ENCODE assay signal across 9 cellular contexts in genomic region chr1:73593379-73593778, GRCh38.
DNase-seq lines count a peak whose midpoint lies in the region; ATAC-seq and TF ChIP-seq lines count a peak whose summit lies in the region.
"Had no signal": no experiment of that assay in that cellular context is flagged by ENCODE, and none has a peak within 500 bp of the region (broad histone marks: within the 10 kb centered on the region; RNA-seq: fewer than 3 reads in every experiment).

No MANE protein-coding gene starts in this region.

- peak overlapping the region; percentile 3; the same call in 1 of the 2 replicates for H3K9ac ChIP-seq in ES-I3 (ENCODE audit: low read depth, low read length)

- no peaks in the 10 kb centered on the region for H3K36me3 ChIP-seq in ES-I3 (ENCODE audit: insufficient read depth, low read length)

- H3K4me3 Mint-ChIP-seq in progenitor cell of endocrine pancreas (ENCODE audit: low read depth): no peak overlapping the region

- peak; percentile 46 for DNase-seq in NOMO-1 treated with dmso at 0.1 percent for 144 hours (lab: John Stamatoyannopoulos, UW; ENCODE audit: unreplicated experiment)
- peak; percentile 72 for DNase-seq in epithelial cell of prostate (ENCODE audit: low read depth, low spot score)
- no peak for DNase-seq in progenitor cell of endocrine pancreas (ENCODE audit: low spot score, unreplicated experiment)
- DNase-seq in activated naive CD4-positive, alpha-beta T cell treated with anti-CD3 and anti-CD28 coated beads, Interleukin-2, amount 50 U/mL, for 72 hours (ENCODE audit: low spot score in 2 of 2): no peak
- DNase-seq in islet precursor cell: no peak
- DNase-seq: KG1 had no signal

- H3K27ac Mint-ChIP-seq in progenitor cell of endocrine pancreas: peak overlapping the region; percentile 9
- H3K27ac Mint-ChIP-seq in activated naive CD4-positive, alpha-beta T cell treated with anti-CD3 and anti-CD28 coated beads, Interleukin-2, amount 50 U/mL, for 72 hours: no peak overlapping the region

- H3K4me1 Mint-ChIP-seq in progenitor cell of endocrine pancreas (ENCODE audit: low read depth): peaks cover 15% of the 10 kb centered on the region

- H3K27ac ChIP-seq in epithelial cell of prostate: peak overlapping the region; percentile 68

- H3K27me3 Mint-ChIP-seq in progenitor cell of endocrine pancreas: no peaks in the 10 kb centered on the region

- H3K9me3 ChIP-seq in ES-I3 (ENCODE audit: control insufficient read depth, insufficient read depth, low read length): no peaks in the 10 kb centered on the region

- H3K36me3 Mint-ChIP-seq in progenitor cell of endocrine pancreas (ENCODE audit: insufficient read depth): no peaks in the 10 kb centered on the region
- H3K36me3 Mint-ChIP-seq in activated naive CD4-positive, alpha-beta T cell treated with anti-CD3 and anti-CD28 coated beads, Interleukin-2, amount 50 U/mL, for 72 hours: peaks cover 0 to 6% of the 10 kb centered on the region in 2 donors

- peaks cover 18% of the 10 kb centered on the region for H3K4me1 ChIP-seq in ES-I3 (ENCODE audit: insufficient read depth, low read length)

- H3K9me3 Mint-ChIP-seq in progenitor cell of endocrine pancreas (ENCODE audit: low read depth): peaks cover 6% of the 10 kb centered on the region
- peaks cover under 1 to 11% of the 10 kb centered on the region in 2 donors for H3K9me3 Mint-ChIP-seq in activated naive CD4-positive, alpha-beta T cell treated with anti-CD3 and anti-CD28 coated beads, Interleukin-2, amount 50 U/mL, for 72 hours

- no peak for TF ChIP-seq CTCF in progenitor cell of endocrine pancreas (IDR thresholded peaks at IDR 0.05; ENCODE audit: unreplicated experiment)

- no peak for ATAC-seq in activated naive CD4-positive, alpha-beta T cell treated with anti-CD3 and anti-CD28 coated beads, Interleukin-2, amount 50 U/mL, for 72 hours
- ATAC-seq in GM19452 (IDR thresholded peaks at IDR 0.05; ENCODE audit: unreplicated experiment) (no peak), GM19455 (IDR thresholded peaks at IDR 0.05; ENCODE audit: unreplicated experiment) (no peak)

Comparison
In these comparisons a context has a peak if more than half of its experiments do, and no peak if none do; other contexts are left out.
1. DNase-seq: peak in NOMO-1 treated with dmso at 0.1 percent for 144 hours (single experiment) and epithelial cell of prostate (single experiment); none in progenitor cell of endocrine pancreas (single experiment), activated naive CD4-positive, alpha-beta T cell treated with anti-CD3 and anti-CD28 coated beads, Interleukin-2, amount 50 U/mL, for 72 hours (0 of 2) and islet precursor cell (single experiment).